In genomic region chr7:44140341-44140740, GRCh38 we compare ENCODE assay signal across 30 cellular contexts. TPM values are rescaled to one million over a fixed set of nuclear protein-coding genes. Genes with fewer than 3 reads are reported as not detected.
"Had no signal": no experiment of that assay in that cellular context is flagged by ENCODE, and none has a peak within 500 bp of the region (broad histone marks: within the 10 kb centered on the region; RNA-seq: fewer than 3 reads in every experiment).

No MANE protein-coding gene starts in this region.

- H3K36me3 ChIP-seq: gastrocnemius medialis, left lung, right lobe of liver, stomach, thyroid gland had no signal

- H2AFZ ChIP-seq: parathyroid adenoma had no signal

- H3K27ac ChIP-seq: gastrocnemius medialis, left lung, parathyroid adenoma, right lobe of liver, SK-N-MC, skin epidermis, stomach, thyroid gland had no signal

- H3K9me3 ChIP-seq: gastrocnemius medialis, left lung, right lobe of liver, stomach, thyroid gland had no signal

- H3K27me3 ChIP-seq: right lobe of liver, thyroid gland had no signal

- H3K27ac Mint-ChIP-seq: immature natural killer cell; naive thymus-derived CD4-positive, alpha-beta T cell; stimulated activated effector memory CD8-positive, alpha-beta T cell treated with anti-CD3 and anti-CD28 coated beads, Interleukin-12 subunit alpha, Interleukin-12 subunit beta, amount 100 ng/mL, for 72 hours had no signal

- H3K4me1 ChIP-seq: gastrocnemius medialis, parathyroid adenoma, right lobe of liver had no signal

- H3K9me3 Mint-ChIP-seq: central memory CD8-positive, alpha-beta T cell; immature natural killer cell; naive thymus-derived CD4-positive, alpha-beta T cell; stimulated activated effector memory CD8-positive, alpha-beta T cell treated with anti-CD3 and anti-CD28 coated beads, Interleukin-12 subunit alpha, Interleukin-12 subunit beta, amount 100 ng/mL, for 72 hours had no signal

- H3K79me2 ChIP-seq: parathyroid adenoma had no signal

- DNase-seq: activated CD4-positive, alpha-beta T cell treated with anti-CD3 and anti-CD28 coated beads for 4 hours; activated CD4-positive, alpha-beta T cell treated with anti-CD3 and anti-CD28 coated beads, Interleukin-2, amount 50 U/mL, for 4 hours; activated CD4-positive, CD25-positive, alpha-beta regulatory T cell; activated gamma-delta T cell; activated naive CD4-positive, alpha-beta T cell treated with anti-CD3 and anti-CD28 coated beads, Interleukin-2, amount 50 U/mL, for 16 hours; amniotic stem cell; dermis blood vessel endothelial cell; effector CD4-positive, alpha-beta T cell; gastrocnemius medialis; hippocampal formation; immature natural killer cell; kidney; left lung; mammary epithelial cell; midbrain; naive thymus-derived CD4-positive, alpha-beta T cell; nucleus accumbens; right lobe of liver; stimulated activated CD4-positive, alpha-beta T cell treated with anti-CD3 and anti-CD28 coated beads, Interleukin-4, amount 100 ng/mL, for 24 hours; stomach; thyroid gland had no signal

- H3K4me3 Mint-ChIP-seq: central memory CD8-positive, alpha-beta T cell; immature natural killer cell; naive thymus-derived CD4-positive, alpha-beta T cell; stimulated activated effector memory CD8-positive, alpha-beta T cell treated with anti-CD3 and anti-CD28 coated beads, Interleukin-12 subunit alpha, Interleukin-12 subunit beta, amount 100 ng/mL, for 72 hours had no signal

- H3K4me1 Mint-ChIP-seq: central memory CD8-positive, alpha-beta T cell had no signal

- ATAC-seq: gastrocnemius medialis; left lung; naive thymus-derived CD4-positive, alpha-beta T cell; stimulated activated effector memory CD8-positive, alpha-beta T cell treated with anti-CD3 and anti-CD28 coated beads, Interleukin-12 subunit alpha, Interleukin-12 subunit beta, amount 100 ng/mL, for 72 hours had no signal

- H3K4me3 ChIP-seq: gastrocnemius medialis, left lung, right lobe of liver, SK-N-MC, skin epidermis, stomach, thyroid gland had no signal

RNA-seq across cellular contexts. Expression of gene MYL7, which starts 0.8 kb away (rescaled TPM):
- total RNA-seq: dermis blood vessel endothelial cell; epithelial cell of proximal tubule; kidney; naive thymus-derived CD4-positive, alpha-beta T cell; pulmonary artery endothelial cell; stomach; T-helper 1 cell treated with Interleukin-12 subunit alpha and Interleukin-12 subunit beta and Interleukin-4 antibody, amounts not matched to agents 30 ng/mL and 1 ng/mL, for 36 hours; thyroid gland; ureter had no signal
- polyA plus RNA-seq: immature natural killer cell; naive thymus-derived CD4-positive, alpha-beta T cell had no signal

RNA-seq across cellular contexts. Expression of gene GCK, which starts 48.9 kb away (rescaled TPM):
- total RNA-seq: dermis blood vessel endothelial cell; mammary epithelial cell; T-helper 1 cell treated with Interleukin-12 subunit alpha and Interleukin-12 subunit beta and Interleukin-4 antibody, amounts not matched to agents 30 ng/mL and 1 ng/mL, for 36 hours had no signal
- polyA plus RNA-seq: immature natural killer cell, mammary epithelial cell had no signal
